In the genomic region with DNA sequence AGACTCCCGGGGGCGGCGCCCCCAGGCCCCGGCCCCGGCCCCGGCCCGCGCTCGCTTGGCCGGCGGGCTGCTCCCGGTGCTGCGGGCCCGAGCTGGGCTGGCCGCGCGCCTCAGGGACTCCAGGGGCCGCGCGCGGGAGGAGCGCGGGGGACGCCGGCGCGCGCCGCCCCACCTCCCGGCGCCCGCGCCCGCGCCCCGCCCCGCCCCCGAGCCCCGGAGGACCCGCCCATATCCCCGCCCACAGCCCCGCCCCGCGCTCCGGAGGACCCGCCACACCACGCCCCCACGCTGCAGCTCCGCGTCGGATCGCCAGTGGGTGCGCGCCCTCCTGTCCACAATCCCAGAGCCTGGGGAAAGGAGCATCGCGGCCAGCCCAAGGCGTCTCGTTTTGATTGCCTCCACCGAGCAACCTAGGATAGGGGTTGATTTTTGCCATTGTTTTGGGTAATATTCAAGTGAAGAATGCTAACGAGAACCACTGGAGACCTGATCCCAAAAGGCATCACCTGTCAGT, we compare ENCODE assay signal across 9 cellular contexts. TPM values are rescaled to one million over a fixed set of nuclear protein-coding genes. Genes with fewer than 3 reads are reported as not detected.
DNase-seq lines count a peak whose midpoint lies in the region; ATAC-seq, FAIRE-seq and TF ChIP-seq lines count a peak whose summit lies in the region.
"Had no signal": no experiment of that assay in that cellular context is flagged by ENCODE, and none has a peak within 500 bp of the region (broad histone marks: within the 10 kb centered on the region; RNA-seq: fewer than 3 reads in every experiment).

A gene with protein sequence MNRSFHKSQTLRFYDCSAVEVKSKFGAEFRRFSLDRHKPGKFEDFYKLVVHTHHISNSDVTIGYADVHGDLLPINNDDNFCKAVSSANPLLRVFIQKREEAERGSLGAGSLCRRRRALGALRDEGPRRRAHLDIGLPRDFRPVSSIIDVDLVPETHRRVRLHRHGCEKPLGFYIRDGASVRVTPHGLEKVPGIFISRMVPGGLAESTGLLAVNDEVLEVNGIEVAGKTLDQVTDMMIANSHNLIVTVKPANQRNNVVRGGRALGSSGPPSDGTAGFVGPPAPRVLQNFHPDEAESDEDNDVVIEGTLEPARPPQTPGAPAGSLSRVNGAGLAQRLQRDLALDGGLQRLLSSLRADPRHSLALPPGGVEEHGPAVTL (minus strand): TSS at position 112 of the 514 bp plus-strand sequence. CDS start 166 bp downstream, outside the sequence.

- dilution Hi-C loops in endothelial cell of umbilical vein (cut with MboI; ENCODE audit: extremely low pct_ligation_motif_present, low sequenced_read_pairs), result no loop called here

- peak within 1 kb of the TSS; percentile 53 to 71 (median 69) for H3K4me3 ChIP-seq in endothelial cell of umbilical vein (replicated peaks in 1 of 3; ENCODE audit: insufficient read depth in 1 of 3, low read depth in 1 of 3, low read length in 3 of 3)

- no peaks in the 10 kb centered on the region for H3K79me2 ChIP-seq in endothelial cell of umbilical vein (ENCODE audit: control insufficient read depth, insufficient read depth, low read length)

- H3K9ac ChIP-seq in endothelial cell of umbilical vein (replicated peaks; ENCODE audit: extremely low read depth, insufficient read depth, low read length), result no peak within 1 kb of the TSS

- H3K27ac ChIP-seq in endothelial cell of umbilical vein (ENCODE audit: insufficient read depth, low read depth, low read length), result no peak within 1 kb of the TSS

- DNase-seq in DMS 273 (lab: John Stamatoyannopoulos, UW; ENCODE audit: unreplicated experiment), result peak; percentile 89
- no peak for DNase-seq in DMS 273 treated with DMSO at 0.1 percent for 48 hours (lab: John Stamatoyannopoulos, UW)
- DNase-seq in NCI-H526 (lab: John Stamatoyannopoulos, UW), result peak; percentile 30 to 84
- peak in 2 of 3 experiments; percentile 27 to 57 for DNase-seq in activated CD8-positive, alpha-beta memory T cell treated with anti-CD3 and anti-CD28 coated beads for 48 hours (ENCODE audit: low read depth in 2 of 3, low spot score in 2 of 3)
- peak; percentile 40 for DNase-seq in endothelial cell of umbilical vein (ENCODE audit: low read depth, low spot score)
- DNase-seq in midbrain (lab: John Stamatoyannopoulos, UW), result peak; percentile 86
- DNase-seq in stimulated activated CD8-positive, alpha-beta memory T cell treated with anti-CD3 and anti-CD28 coated beads, Interleukin-15, amount 100 ng/mL, for 1 hour (ENCODE audit: low read depth), result peak; percentile 32

- POLR2A ChIA-PET in endothelial cell of umbilical vein (lab: Charles Lee), result no interaction called here

- no peaks in the 10 kb centered on the region for H3K9me1 ChIP-seq in endothelial cell of umbilical vein (replicated peaks; ENCODE audit: control insufficient read depth, extremely low read depth, insufficient read depth, low read length)

- ATAC-seq in HG03139 (IDR thresholded peaks at IDR 0.05; ENCODE audit: unreplicated experiment), result peak; percentile 67

- peaks cover 4% of the 10 kb centered on the region for H3K4me1 ChIP-seq in endothelial cell of umbilical vein (ENCODE audit: control insufficient read depth, extremely low read depth, insufficient read depth, low read length)

- H3K36me3 ChIP-seq in endothelial cell of umbilical vein (ENCODE audit: control insufficient read depth in 2 of 2, extremely low read depth in 1 of 2, insufficient read depth in 2 of 2, low read length in 2 of 2), result no peaks in the 10 kb centered on the region

- CTCF ChIA-PET in endothelial cell of umbilical vein (lab: Charles Lee), result interaction anchor here (0.8 to 1.3 kb wide), 3 partner anchors 9 to 90 kb away, joined by 4 to 7 read pairs (median 6); no protein-coding TSS in a partner anchor

- FAIRE-seq in endothelial cell of umbilical vein (lab: Jason Lieb, UNC), result peak; percentile 48
- FAIRE-seq: A204.1 had no signal

- H2AFZ ChIP-seq in endothelial cell of umbilical vein (ENCODE audit: low read depth, low read length), result peak within 1 kb of the TSS; percentile 85

- H4K20me1 ChIP-seq in endothelial cell of umbilical vein (replicated peaks; ENCODE audit: control insufficient read depth, extremely low read depth, insufficient read depth, low read length), result no peaks in the 10 kb centered on the region

- intact Hi-C loops in endothelial cell of umbilical vein (cut with micrococcal nuclease), result loop anchor here (1.0 kb wide), 1 partner anchor 10 kb away; no protein-coding TSS in a partner anchor

- H3K27me3 ChIP-seq in endothelial cell of umbilical vein (ENCODE audit: control insufficient read depth in 2 of 2, insufficient read depth in 2 of 2, low read length in 2 of 2), result peaks cover 18 to 24% of the 10 kb centered on the region in 2 experiments

- TF ChIP-seq POLR2A in endothelial cell of umbilical vein (IDR thresholded peaks at IDR 0.05; ENCODE audit: low read depth, low read length), result no peak

- H3K4me2 ChIP-seq in endothelial cell of umbilical vein (ENCODE audit: insufficient read depth, low read length), result peak within 1 kb of the TSS; percentile 45

- TF ChIP-seq CTCF in endothelial cell of umbilical vein (IDR thresholded peaks at IDR 0.05; ENCODE audit: extremely low read depth in 1 of 2, insufficient read depth in 1 of 2, low read depth in 1 of 2, low read length in 2 of 2), result peak in 1 of 2 donors; percentile 19

- BruUV-seq in endothelial cell of umbilical vein (replicated peaks; lab: Mats Ljungman, UMichigan), result no TSS peak

- H3K9me3 ChIP-seq in endothelial cell of umbilical vein (replicated peaks; ENCODE audit: control insufficient read depth, insufficient read depth, low read length), result no peaks in the 10 kb centered on the region

TF ChIP-seq in endothelial cell of umbilical vein, 7 proteins besides CTCF, POLR2A, EP300 and RAD21:
- TF ChIP-seq POLR2AphosphoS5 (IDR thresholded peaks at IDR 0.05; ENCODE audit: insufficient read depth, low read depth, low read length), result no peak
- no peak for TF ChIP-seq MYC (IDR thresholded peaks at IDR 0.05; ENCODE audit: low read depth, low read length)
- no peak for TF ChIP-seq GATA2 (IDR thresholded peaks at IDR 0.05; ENCODE audit: insufficient read depth, insufficient read length, low read depth, low read length)
- TF ChIP-seq JUN (IDR thresholded peaks at IDR 0.05; ENCODE audit: borderline replicate concordance, insufficient read depth, insufficient read length, low read depth), result no peak
- TF ChIP-seq FOS (IDR thresholded peaks at IDR 0.05; ENCODE audit: borderline replicate concordance, insufficient read depth, low read length), result no peak
- TF ChIP-seq, protein P1, sequence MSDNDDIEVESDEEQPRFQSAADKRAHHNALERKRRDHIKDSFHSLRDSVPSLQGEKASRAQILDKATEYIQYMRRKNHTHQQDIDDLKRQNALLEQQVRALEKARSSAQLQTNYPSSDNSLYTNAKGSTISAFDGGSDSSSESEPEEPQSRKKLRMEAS (IDR thresholded peaks at IDR 0.05; ENCODE audit: insufficient read depth, insufficient read length), result no peak
- no peak for TF ChIP-seq EZH2 (IDR thresholded peaks at IDR 0.05; ENCODE audit: borderline replicate concordance, low read depth, low read length, severe bottlenecking)

RNA-seq across cellular contexts. Expression of the gene that starts here (rescaled TPM):
- 1.8 and 5.4 TPM in 2 replicates for total RNA-seq in endothelial cell of umbilical vein
- polyA plus RNA-seq in endothelial cell of umbilical vein, result 1.2 and 1.5 TPM in 2 replicates
- polyA plus RNA-seq in endothelial cell of umbilical vein (2011; cell fraction: cytosol; rRNA removed), result 1.0 and 1.3 TPM in 2 replicates
- polyA plus RNA-seq in endothelial cell of umbilical vein (2011; cell fraction: nucleus; rRNA removed), result 0.73 and 1.3 TPM in 2 replicates
- 2.0 and 2.5 TPM in 2 replicates for polyA plus RNA-seq in endothelial cell of umbilical vein (2012)
- 1.4 and 2.9 TPM in 2 replicates for polyA minus RNA-seq in endothelial cell of umbilical vein
- polyA minus RNA-seq in endothelial cell of umbilical vein (2011; cell fraction: cytosol; rRNA and poly(A)+ RNA removed), result 1.0 TPM
- polyA minus RNA-seq in endothelial cell of umbilical vein (2011; cell fraction: nucleus; rRNA and poly(A)+ RNA removed), result 0.34 and 0.72 TPM in 2 replicates
